ENCODE assay signal across 1 cellular context in the genomic region with DNA sequence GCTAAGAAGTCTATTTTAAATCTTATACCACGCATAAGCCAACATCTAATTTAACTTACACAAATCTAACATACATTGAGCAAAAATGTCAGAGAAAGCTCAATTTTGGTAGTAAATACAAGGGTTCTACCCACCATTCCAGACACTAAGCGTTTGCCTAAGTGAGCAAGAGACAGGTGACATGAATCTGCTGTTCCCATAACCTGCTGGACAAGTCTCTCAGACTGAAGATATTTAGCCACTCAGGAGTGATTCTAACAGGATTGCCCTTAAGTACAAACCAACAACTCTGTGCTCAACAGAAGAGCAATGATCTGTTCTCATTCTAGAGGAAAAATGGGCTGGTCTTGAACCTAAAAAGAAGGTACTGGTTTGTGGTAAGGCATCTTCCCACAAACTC.
TF ChIP-seq lines count a peak whose summit lies in the region.

No MANE protein-coding gene starts in this region.

TF ChIP-seq in WTC11, 78 proteins besides CTCF, POLR2A, EP300 and RAD21 (continued from another document):
- TF ChIP-seq, protein P1, sequence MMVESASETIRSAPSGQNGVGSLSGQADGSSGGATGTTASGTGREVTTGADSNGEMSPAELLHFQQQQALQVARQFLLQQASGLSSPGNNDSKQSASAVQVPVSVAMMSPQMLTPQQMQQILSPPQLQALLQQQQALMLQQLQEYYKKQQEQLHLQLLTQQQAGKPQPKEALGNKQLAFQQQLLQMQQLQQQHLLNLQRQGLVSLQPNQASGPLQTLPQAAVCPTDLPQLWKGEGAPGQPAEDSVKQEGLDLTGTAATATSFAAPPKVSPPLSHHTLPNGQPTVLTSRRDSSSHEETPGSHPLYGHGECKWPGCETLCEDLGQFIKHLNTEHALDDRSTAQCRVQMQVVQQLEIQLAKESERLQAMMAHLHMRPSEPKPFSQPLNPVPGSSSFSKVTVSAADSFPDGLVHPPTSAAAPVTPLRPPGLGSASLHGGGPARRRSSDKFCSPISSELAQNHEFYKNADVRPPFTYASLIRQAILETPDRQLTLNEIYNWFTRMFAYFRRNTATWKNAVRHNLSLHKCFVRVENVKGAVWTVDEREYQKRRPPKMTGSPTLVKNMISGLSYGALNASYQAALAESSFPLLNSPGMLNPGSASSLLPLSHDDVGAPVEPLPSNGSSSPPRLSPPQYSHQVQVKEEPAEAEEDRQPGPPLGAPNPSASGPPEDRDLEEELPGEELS (CRISPR knock-in tag; IDR thresholded peaks at IDR 0.05), result no peak
- TF ChIP-seq ZNF317 (CRISPR knock-in tag; IDR thresholded peaks at IDR 0.05; ENCODE audit: borderline replicate concordance, low read depth) (no peak), NFATC4 (CRISPR knock-in tag; IDR thresholded peaks at IDR 0.05) (no peak), JAZF1 (CRISPR knock-in tag; IDR thresholded peaks at IDR 0.05) (no peak)
- TF ChIP-seq, protein P2, sequence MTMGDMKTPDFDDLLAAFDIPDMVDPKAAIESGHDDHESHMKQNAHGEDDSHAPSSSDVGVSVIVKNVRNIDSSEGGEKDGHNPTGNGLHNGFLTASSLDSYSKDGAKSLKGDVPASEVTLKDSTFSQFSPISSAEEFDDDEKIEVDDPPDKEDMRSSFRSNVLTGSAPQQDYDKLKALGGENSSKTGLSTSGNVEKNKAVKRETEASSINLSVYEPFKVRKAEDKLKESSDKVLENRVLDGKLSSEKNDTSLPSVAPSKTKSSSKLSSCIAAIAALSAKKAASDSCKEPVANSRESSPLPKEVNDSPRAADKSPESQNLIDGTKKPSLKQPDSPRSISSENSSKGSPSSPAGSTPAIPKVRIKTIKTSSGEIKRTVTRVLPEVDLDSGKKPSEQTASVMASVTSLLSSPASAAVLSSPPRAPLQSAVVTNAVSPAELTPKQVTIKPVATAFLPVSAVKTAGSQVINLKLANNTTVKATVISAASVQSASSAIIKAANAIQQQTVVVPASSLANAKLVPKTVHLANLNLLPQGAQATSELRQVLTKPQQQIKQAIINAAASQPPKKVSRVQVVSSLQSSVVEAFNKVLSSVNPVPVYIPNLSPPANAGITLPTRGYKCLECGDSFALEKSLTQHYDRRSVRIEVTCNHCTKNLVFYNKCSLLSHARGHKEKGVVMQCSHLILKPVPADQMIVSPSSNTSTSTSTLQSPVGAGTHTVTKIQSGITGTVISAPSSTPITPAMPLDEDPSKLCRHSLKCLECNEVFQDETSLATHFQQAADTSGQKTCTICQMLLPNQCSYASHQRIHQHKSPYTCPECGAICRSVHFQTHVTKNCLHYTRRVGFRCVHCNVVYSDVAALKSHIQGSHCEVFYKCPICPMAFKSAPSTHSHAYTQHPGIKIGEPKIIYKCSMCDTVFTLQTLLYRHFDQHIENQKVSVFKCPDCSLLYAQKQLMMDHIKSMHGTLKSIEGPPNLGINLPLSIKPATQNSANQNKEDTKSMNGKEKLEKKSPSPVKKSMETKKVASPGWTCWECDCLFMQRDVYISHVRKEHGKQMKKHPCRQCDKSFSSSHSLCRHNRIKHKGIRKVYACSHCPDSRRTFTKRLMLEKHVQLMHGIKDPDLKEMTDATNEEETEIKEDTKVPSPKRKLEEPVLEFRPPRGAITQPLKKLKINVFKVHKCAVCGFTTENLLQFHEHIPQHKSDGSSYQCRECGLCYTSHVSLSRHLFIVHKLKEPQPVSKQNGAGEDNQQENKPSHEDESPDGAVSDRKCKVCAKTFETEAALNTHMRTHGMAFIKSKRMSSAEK (CRISPR knock-in tag; IDR thresholded peaks at IDR 0.05; ENCODE audit: borderline replicate concordance), result no peak
TF ChIP-seq in WTC11: peak in this region for 0.
